8 cellular contexts compared by ENCODE assay signal in the genomic region with DNA sequence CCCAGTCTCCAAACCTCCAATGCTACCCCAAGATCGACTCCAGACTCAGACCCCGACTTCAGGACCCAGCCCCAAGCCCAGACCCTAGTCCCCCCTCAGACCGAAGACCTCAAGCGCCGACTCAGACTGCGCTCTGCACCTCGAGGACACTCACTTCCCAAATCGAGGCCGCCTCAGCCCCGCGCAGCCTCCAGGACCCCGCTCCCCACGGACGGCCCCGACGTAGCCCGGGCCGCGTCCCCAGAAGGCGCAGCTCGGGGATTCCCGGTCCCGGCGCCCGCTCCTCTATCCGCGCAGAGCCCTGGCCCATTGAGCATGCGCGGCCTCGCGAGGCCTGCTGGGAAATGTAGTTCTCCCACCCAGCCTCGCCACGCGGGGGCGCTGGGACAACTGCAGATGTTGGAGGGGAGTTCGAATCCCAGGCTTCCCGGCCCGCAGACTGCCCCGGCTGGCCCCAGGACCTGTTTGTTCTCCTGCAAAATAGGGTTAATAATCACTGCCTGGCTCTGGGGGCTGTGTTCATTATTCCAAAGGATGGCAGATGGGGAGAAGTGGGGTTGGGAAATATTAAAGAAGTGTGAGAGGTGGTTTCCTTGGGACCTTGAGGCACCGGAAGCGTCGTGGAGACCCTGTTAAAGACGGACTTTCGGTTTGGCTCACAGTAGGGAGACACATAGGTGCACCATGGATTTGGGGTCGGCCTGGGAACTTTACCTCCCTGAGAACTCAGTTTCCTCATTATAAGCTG. TPM values are rescaled to one million over a fixed set of nuclear protein-coding genes. Genes with fewer than 3 reads are reported as not detected.
DNase-seq lines count a peak whose midpoint lies in the region; ATAC-seq, FAIRE-seq and TF ChIP-seq lines count a peak whose summit lies in the region.

A gene with protein sequence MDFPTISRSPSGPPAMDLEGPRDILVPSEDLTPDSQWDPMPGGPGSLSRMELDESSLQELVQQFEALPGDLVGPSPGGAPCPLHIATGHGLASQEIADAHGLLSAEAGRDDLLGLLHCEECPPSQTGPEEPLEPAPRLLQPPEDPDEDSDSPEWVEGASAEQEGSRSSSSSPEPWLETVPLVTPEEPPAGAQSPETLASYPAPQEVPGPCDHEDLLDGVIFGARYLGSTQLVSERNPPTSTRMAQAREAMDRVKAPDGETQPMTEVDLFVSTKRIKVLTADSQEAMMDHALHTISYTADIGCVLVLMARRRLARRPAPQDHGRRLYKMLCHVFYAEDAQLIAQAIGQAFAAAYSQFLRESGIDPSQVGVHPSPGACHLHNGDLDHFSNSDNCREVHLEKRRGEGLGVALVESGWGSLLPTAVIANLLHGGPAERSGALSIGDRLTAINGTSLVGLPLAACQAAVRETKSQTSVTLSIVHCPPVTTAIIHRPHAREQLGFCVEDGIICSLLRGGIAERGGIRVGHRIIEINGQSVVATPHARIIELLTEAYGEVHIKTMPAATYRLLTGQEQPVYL (minus strand): TSS at position 311 of the 748 bp plus-strand sequence. CDS start 1,428 bp downstream, outside the sequence.

- H3K9me3 ChIP-seq in HepG2 (ENCODE audit: low read length), result no peaks in the 10 kb centered on the region

- peak within 1 kb of the TSS; percentile 91 for H2AFZ ChIP-seq in HepG2 (ENCODE audit: low read length)

- POLR2A ChIA-PET in HepG2 (lab: Yijun Ruan, JAX), result interaction anchor here (0.6 to 2.0 kb wide), 11 partner anchors 11 to 485 kb away, joined by 3 to 15 read pairs (median 6); partner anchors contain the start of genes CACTIN, RAX2, TJP3 and YJU2

- peak within 1 kb of the TSS; percentile 96 for H3K27ac Mint-ChIP-seq in dendritic cell treated with granulocyte-macrophage colony-stimulating factor and Interleukin-4, amounts not matched to agents 40 ng/mL and 50 ng/mL, for 4 days

- peaks cover 17% of the 10 kb centered on the region for H3K4me1 ChIP-seq in HepG2 (ENCODE audit: insufficient read depth, low read length)

- H3K4me3 ChIP-seq in HepG2 (replicated peaks in 1 of 3; ENCODE audit: insufficient read depth in 1 of 3, low read depth in 2 of 3, low read length in 3 of 3), result peak within 1 kb of the TSS; percentile 84 to 99 (median 90)

- peak within 1 kb of the TSS; percentile 93 for H3K9ac ChIP-seq in HepG2 (ENCODE audit: insufficient read depth, low read depth, low read length)

- H3K79me2 ChIP-seq in HepG2 (ENCODE audit: insufficient read depth, low read length), result peaks cover 12% of the 10 kb centered on the region

- TF ChIP-seq CTCF in HepG2 (CRISPR knock-in tag; IDR thresholded peaks at IDR 0.05), result peak; percentile 93

- peak; percentile 48 to 84 for TF ChIP-seq POLR2A in HepG2 (IDR thresholded peaks at IDR 0.05; ENCODE audit: insufficient read depth in 1 of 2, low read depth in 2 of 2, low read length in 2 of 2)

- H3K27me3 ChIP-seq in HepG2 (ENCODE audit: control insufficient read depth in 1 of 2, insufficient read depth in 2 of 2, low read length in 2 of 2), result no peaks in the 10 kb centered on the region; a peak in 1 of 5 replicates

- peak within 1 kb of the TSS; percentile 95 for H3K27ac ChIP-seq in HepG2 (ENCODE audit: extremely low read length, insufficient read depth, low read length)

- peak within 1 kb of the TSS; percentile 88 for H3K4me2 ChIP-seq in HepG2 (ENCODE audit: low read depth, low read length)

- CTCF ChIA-PET in HepG2 (lab: Yijun Ruan, JAX; ENCODE audit: low intra/inter-chr PET ratio, low total read pairs), result no interaction called here

- WGBS in HepG2 (ENCODE audit: low lambda C conversion rate), result 2% methylated on average over 10 of the region's 45 CpGs

- no TSS peak for BruUV-seq in HepG2 (replicated peaks; lab: Mats Ljungman, UMichigan)

- no peaks in the 10 kb centered on the region for H3K9me3 Mint-ChIP-seq in dendritic cell treated with granulocyte-macrophage colony-stimulating factor and Interleukin-4, amounts not matched to agents 40 ng/mL and 50 ng/mL, for 4 days

- peaks cover 3 to 17% of the 10 kb centered on the region in 2 experiments; a peak in 3 of 5 replicates for H3K36me3 ChIP-seq in HepG2 (replicated peaks in 1 of 2; ENCODE audit: control insufficient read depth in 1 of 2, insufficient read depth in 2 of 2, low read length in 2 of 2)

- in situ Hi-C loops in HepG2 (cut with HindIII; ENCODE audit: extremely low pct_ligation_motif_present, low pct_unique_long_range_greater_than_20kb), result no loop called here

- TF ChIP-seq RAD21 in HepG2 (CRISPR knock-in tag; IDR thresholded peaks at IDR 0.05), result no peak

- H4K20me1 ChIP-seq in HepG2 (ENCODE audit: insufficient read depth, low read length), result no peaks in the 10 kb centered on the region

- H3K4me1 Mint-ChIP-seq in dendritic cell treated with granulocyte-macrophage colony-stimulating factor and Interleukin-4, amounts not matched to agents 40 ng/mL and 50 ng/mL, for 4 days (ENCODE audit: low read depth), result peaks cover 35% of the 10 kb centered on the region

- no peaks in the 10 kb centered on the region for H3K27me3 Mint-ChIP-seq in dendritic cell treated with granulocyte-macrophage colony-stimulating factor and Interleukin-4, amounts not matched to agents 40 ng/mL and 50 ng/mL, for 4 days

- ATAC-seq in GM18909 (IDR thresholded peaks at IDR 0.05; ENCODE audit: poor library complexity, unreplicated experiment), result peak; percentile 61
- ATAC-seq in HG03520 (IDR thresholded peaks at IDR 0.05; ENCODE audit: unreplicated experiment), result peak; percentile 43
- peak; percentile 69 for ATAC-seq in HepG2

- intact Hi-C loops in dendritic cell treated with granulocyte-macrophage colony-stimulating factor and Interleukin-4, amounts not matched to agents 40 ng/mL and 50 ng/mL, for 4 days (cut with micrococcal nuclease), result loop anchor here (5.0 kb wide), 1 partner anchor 61 kb away; no protein-coding TSS in a partner anchor
- intact Hi-C loops in HepG2 (cut with micrococcal nuclease; ENCODE audit: unreplicated experiment), result loop anchor here (10.0 kb wide), 1 partner anchor 57 kb away; the partner anchor contains the start of genes PIP5K1C and TJP3

- H3K36me3 Mint-ChIP-seq in dendritic cell treated with granulocyte-macrophage colony-stimulating factor and Interleukin-4, amounts not matched to agents 40 ng/mL and 50 ng/mL, for 4 days (ENCODE audit: low read depth), result peaks cover 61% of the 10 kb centered on the region

- peak; percentile 76 for FAIRE-seq in HepG2 (lab: Jason Lieb, UNC)

- DNase-seq in AG08395 (ENCODE audit: low spot score) (peak; percentile 95), NCI-H526 treated with DMSO at 0.1 percent for 48 hours (lab: John Stamatoyannopoulos, UW) (peak; percentile 34), HepG2 (ENCODE audit: low spot score) (peak; percentile 86)
- DNase-seq in activated CD4-positive, alpha-beta T cell treated with anti-CD3 and anti-CD28 coated beads, Interleukin-2, amount 50 U/mL, for 1 hour, result peak; percentile 95
- peak; percentile 97 to 98 for DNase-seq in stimulated activated CD4-positive, alpha-beta T cell treated with anti-CD3 and anti-CD28 coated beads, Interleukin-2, amount 100 ng/mL, for 48 hours

- peak in 1 of 2 experiments; percentile 41; a peak in 1 of 4 replicates for TF ChIP-seq EP300 in HepG2 (IDR thresholded peaks at IDR 0.05; ENCODE audit: low read depth in 2 of 2, low read length in 2 of 2)
- TF ChIP-seq EP300 in HepG2 (CRISPR knock-in tag; IDR thresholded peaks at IDR 0.05; ENCODE audit: borderline replicate concordance), result no peak

- peak within 1 kb of the TSS; percentile 96 for H3K4me3 Mint-ChIP-seq in dendritic cell treated with granulocyte-macrophage colony-stimulating factor and Interleukin-4, amounts not matched to agents 40 ng/mL and 50 ng/mL, for 4 days

TF ChIP-seq in HepG2, 621 proteins besides CTCF, POLR2A, EP300 and RAD21 (continues in another document):
- TF ChIP-seq ZNF260 (CRISPR knock-in tag; IDR thresholded peaks at IDR 0.05; ENCODE audit: borderline replicate concordance, low read depth) (no peak), PTBP1 (IDR thresholded peaks at IDR 0.05; ENCODE audit: low read depth, low read length, poor library complexity, severe bottlenecking) (no peak), ZNF451 (CRISPR knock-in tag; IDR thresholded peaks at IDR 0.05) (0 out of 2 replicates have a peak, but pooled peaks have one; percentile 50), ZMAT3 (CRISPR knock-in tag; conservative IDR thresholded peaks at IDR 0.05) (no peak), ZSCAN21 (CRISPR knock-in tag; IDR thresholded peaks at IDR 0.05; ENCODE audit: borderline replicate concordance) (no peak)
- TF ChIP-seq, protein P1, sequence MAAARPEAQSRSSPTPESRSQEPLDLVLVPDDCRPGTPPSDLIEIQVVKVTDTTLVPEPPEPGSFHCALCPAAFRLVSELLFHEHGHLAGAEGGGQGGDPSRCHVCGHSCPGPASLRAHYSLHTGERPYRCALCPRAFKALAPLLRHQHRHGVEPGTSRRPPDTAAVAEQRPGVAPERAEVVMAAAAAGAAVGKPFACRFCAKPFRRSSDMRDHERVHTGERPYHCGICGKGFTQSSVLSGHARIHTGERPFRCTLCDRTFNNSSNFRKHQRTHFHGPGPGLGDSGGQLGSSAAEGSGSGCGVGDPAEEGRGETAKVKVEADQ (CRISPR knock-in tag; IDR thresholded peaks at IDR 0.05; ENCODE audit: borderline replicate concordance), result no peak; the same call in 1 of the 2 replicates

RNA-seq across cellular contexts. Expression of the gene that starts here (rescaled TPM):
- total RNA-seq in HepG2 (2016; rRNA removed; fragmentation: Illumina TruSeq; extraction: Trizol), result 12.9 and 14.3 TPM in 2 replicates
- 5.4 and 8.4 TPM in 2 replicates for total RNA-seq in HepG2 (2016; cell fraction: cytosol; rRNA removed; fragmentation: Illumina TruSeq; extraction: Trizol; ENCODE audit: low read depth)
- total RNA-seq in HepG2 (2016; cell fraction: insoluble cytoplasmic fraction; rRNA removed; fragmentation: Illumina TruSeq; extraction: Trizol), result 12.1 and 15.3 TPM in 2 replicates
- 9.8 and 12.8 TPM in 2 replicates for total RNA-seq in HepG2 (2016; cell fraction: membrane; rRNA removed; fragmentation: Illumina TruSeq; extraction: Trizol)
- total RNA-seq in HepG2 (2016; cell fraction: nucleus; rRNA removed; fragmentation: Illumina TruSeq; extraction: Trizol), result 10.6 and 14.8 TPM in 2 replicates
- 14.2 and 18.7 TPM in 2 replicates for polyA plus RNA-seq in HepG2 (2011; rRNA removed)
- polyA plus RNA-seq in HepG2 (2011; cell fraction: cytosol; rRNA removed), result 6.1 and 12.7 TPM in 2 replicates
- polyA plus RNA-seq in HepG2 (2011; cell fraction: nucleus; rRNA removed), result 76.0 and 85.8 TPM in 2 replicates
- polyA plus RNA-seq in HepG2 (2012), result 6.8 and 9.1 TPM in 2 replicates
- 2.7 and 3.6 TPM in 2 replicates for polyA plus RNA-seq in HepG2 (2016; cell fraction: cytosol; fragmentation: Illumina TruSeq; extraction: Trizol; ENCODE audit: low read depth)
- 9.5 and 10.3 TPM in 2 replicates for polyA plus RNA-seq in HepG2 (2016; cell fraction: insoluble cytoplasmic fraction; fragmentation: Illumina TruSeq; extraction: Trizol; ENCODE audit: low read depth)
- 6.0 and 6.1 TPM in 2 replicates for polyA plus RNA-seq in HepG2 (2016; cell fraction: membrane; fragmentation: Illumina TruSeq; extraction: Trizol; ENCODE audit: low read depth)
- 28.0 and 28.5 TPM in 2 replicates for polyA plus RNA-seq in HepG2 (2016; cell fraction: nucleus; fragmentation: Illumina TruSeq; extraction: Trizol; ENCODE audit: insufficient read depth, low read depth)
- 14.2 and 22.9 TPM in 2 replicates for polyA minus RNA-seq in HepG2 (2011; rRNA and poly(A)+ RNA removed; ENCODE audit: low replicate concordance)
- 7.5 and 7.9 TPM in 2 replicates for polyA minus RNA-seq in HepG2 (2011; cell fraction: cytosol; rRNA and poly(A)+ RNA removed)
- 15.3 and 18.5 TPM in 2 replicates for polyA minus RNA-seq in HepG2 (2011; cell fraction: nucleus; rRNA and poly(A)+ RNA removed)

Comparison
In these comparisons a context has a peak if more than half of its experiments do, and no peak if none do; other contexts are left out.
1. Peak in every context shown above with its lines: DNase-seq, ATAC-seq, H3K4me3 ChIP-seq and H3K27ac ChIP-seq.
2. DNase-seq: peak in every context shown above with its lines; median percentile 98 in stimulated activated CD4-positive, alpha-beta T cell treated with anti-CD3 and anti-CD28 coated beads, Interleukin-2, amount 100 ng/mL, for 48 hours; 95 in AG08395; 95 in activated CD4-positive, alpha-beta T cell treated with anti-CD3 and anti-CD28 coated beads, Interleukin-2, amount 50 U/mL, for 1 hour; 86 in HepG2; 34 in NCI-H526 treated with DMSO at 0.1 percent for 48 hours.